Comparison of ENCODE assay signal across 1 cellular context in genomic region chr7:131867461-131867860, GRCh38.
TF ChIP-seq lines count a peak whose summit lies in the region.

No MANE protein-coding gene starts in this region.

TF ChIP-seq in GM23338, 12 proteins besides CTCF, POLR2A, EP300 and RAD21 (continued from another document):
- TF ChIP-seq REST (IDR thresholded peaks at IDR 0.05; ENCODE audit: unreplicated experiment): no peak
- no peak for TF ChIP-seq EZH2phosphoT487 (IDR thresholded peaks at IDR 0.05; ENCODE audit: unreplicated experiment)
- TF ChIP-seq ZNF462 (CRISPR knock-in tag; IDR thresholded peaks at IDR 0.05): no peak
- TF ChIP-seq CREB1 (CRISPR knock-in tag; IDR thresholded peaks at IDR 0.05; ENCODE audit: low read depth): no peak
- TF ChIP-seq ZNF331 (CRISPR knock-in tag; IDR thresholded peaks at IDR 0.05; ENCODE audit: low read depth): no peak
- TF ChIP-seq ZNF114 (CRISPR knock-in tag; IDR thresholded peaks at IDR 0.05): no peak
- TF ChIP-seq EZH2 (IDR thresholded peaks at IDR 0.05; ENCODE audit: low read depth, unreplicated experiment): no peak
- TF ChIP-seq POLR2AphosphoS5 (IDR thresholded peaks at IDR 0.05; ENCODE audit: low read depth): no peak
- no peak for TF ChIP-seq NANOG (IDR thresholded peaks at IDR 0.05; ENCODE audit: borderline replicate concordance)
